8 cellular contexts compared by ENCODE assay signal in the genomic region with DNA sequence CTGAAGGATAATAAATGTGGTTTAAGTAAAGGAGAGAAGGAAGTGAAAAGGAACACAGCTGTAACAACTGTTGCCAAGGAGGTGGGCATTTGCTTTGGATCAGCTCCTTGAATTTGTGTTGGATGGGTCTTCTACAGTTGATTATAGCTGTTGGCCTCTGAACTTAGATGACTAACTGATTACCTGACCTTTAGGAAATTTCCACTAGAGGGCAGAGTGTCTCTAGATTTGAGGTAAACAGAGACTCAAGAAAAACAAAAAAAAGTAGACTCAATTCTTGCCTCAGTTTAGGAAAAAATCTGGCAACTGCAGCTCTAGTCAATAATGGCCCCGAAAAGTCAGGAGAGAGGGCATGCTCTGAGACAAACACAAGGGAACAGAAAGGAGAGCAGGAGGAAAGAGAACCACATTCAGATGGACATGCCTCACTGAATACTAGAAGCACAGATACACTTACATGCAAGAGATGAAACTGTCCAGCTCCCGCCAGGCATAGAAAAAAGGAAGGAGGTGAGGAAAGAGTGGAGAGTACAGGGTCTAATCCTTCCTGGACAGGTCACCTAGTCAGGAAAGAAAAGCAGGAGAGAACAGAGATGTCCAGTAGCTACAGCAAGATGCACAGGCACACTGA. TPM values are rescaled to one million over a fixed set of nuclear protein-coding genes. Genes with fewer than 3 reads are reported as not detected.
A peak's percentile ranks its signal among the peaks of the same experiment; 100 is the strongest.
DNase-seq lines count a peak whose midpoint lies in the region; ATAC-seq and TF ChIP-seq lines count a peak whose summit lies in the region.

No MANE protein-coding gene starts in this region.

- intact Hi-C loops in colonic mucosa (cut with DNase I): loop anchor here (5.0 kb wide), 2 partner anchors 45 to 185 kb away; no protein-coding TSS in a partner anchor

- H3K27ac Mint-ChIP-seq in activated T-cell treated with anti-CD3 and anti-CD28 coated beads, Interleukin-2, amount 50 U/mL, for 24 hours: peak overlapping the region; percentile 60

- no peak overlapping the region for H3K27ac ChIP-seq in colonic mucosa
- H3K27ac ChIP-seq in osteoblast (ENCODE audit: low read depth, low read length): no peak overlapping the region

- no peaks in the 10 kb centered on the region for H3K4me1 ChIP-seq in NT2/D1 (ENCODE audit: insufficient read depth, insufficient read length)
- H3K4me1 ChIP-seq in colonic mucosa: no peaks in the 10 kb centered on the region
- H3K4me1 ChIP-seq in osteoblast (ENCODE audit: insufficient read depth, low read length): peaks cover 8% of the 10 kb centered on the region

- TF ChIP-seq CTCF in colonic mucosa (IDR thresholded peaks at IDR 0.05) (peak; percentile 59), osteoblast (IDR thresholded peaks at IDR 0.05; ENCODE audit: extremely low read depth, low read depth, low read length) (peak; percentile 60)

- H3K4me1 Mint-ChIP-seq in activated T-cell treated with anti-CD3 and anti-CD28 coated beads, Interleukin-2, amount 50 U/mL, for 24 hours (ENCODE audit: low read depth): peaks cover 15% of the 10 kb centered on the region

- peaks cover 89% of the 10 kb centered on the region for H3K36me3 Mint-ChIP-seq in activated T-cell treated with anti-CD3 and anti-CD28 coated beads, Interleukin-2, amount 50 U/mL, for 24 hours (ENCODE audit: low read depth)

- no peaks in the 10 kb centered on the region for H3K27me3 Mint-ChIP-seq in activated T-cell treated with anti-CD3 and anti-CD28 coated beads, Interleukin-2, amount 50 U/mL, for 24 hours

- H4K20me1 ChIP-seq in osteoblast (ENCODE audit: insufficient read depth, low read length): no peaks in the 10 kb centered on the region

- no peaks in the 10 kb centered on the region for H3K9me3 ChIP-seq in NT2/D1 (ENCODE audit: insufficient read depth, low read length)
- H3K9me3 ChIP-seq in colonic mucosa: no peaks in the 10 kb centered on the region
- H3K9me3 ChIP-seq in osteoblast (ENCODE audit: low read depth, low read length): no peaks in the 10 kb centered on the region

- H3K79me2 ChIP-seq in osteoblast (ENCODE audit: insufficient read depth, low read length): peaks cover 7% of the 10 kb centered on the region

- H3K4me2 ChIP-seq in osteoblast (ENCODE audit: insufficient read depth, low read length): no peak overlapping the region

- H3K27me3 ChIP-seq in NT2/D1 (ENCODE audit: insufficient read depth, insufficient read length): no peaks in the 10 kb centered on the region
- no peaks in the 10 kb centered on the region for H3K27me3 ChIP-seq in colonic mucosa
- no peaks in the 10 kb centered on the region for H3K27me3 ChIP-seq in osteoblast (ENCODE audit: insufficient read depth, low read length)

- H3K9ac ChIP-seq in NT2/D1 (ENCODE audit: insufficient read length, low read depth): no peak overlapping the region
- H3K9ac ChIP-seq in colonic mucosa (ENCODE audit: low read depth in 2 of 2, low read length in 2 of 2): no peak overlapping the region

- H3K36me3 ChIP-seq in NT2/D1 (ENCODE audit: insufficient read depth, insufficient read length, low read length) (peaks cover 89% of the 10 kb centered on the region), colonic mucosa (peaks cover 3% of the 10 kb centered on the region), osteoblast (ENCODE audit: insufficient read depth, low read length) (peaks cover 62% of the 10 kb centered on the region)

- no peak overlapping the region for H3K4me3 Mint-ChIP-seq in activated T-cell treated with anti-CD3 and anti-CD28 coated beads, Interleukin-2, amount 50 U/mL, for 24 hours

- ATAC-seq in HG02870 (IDR thresholded peaks at IDR 0.05; ENCODE audit: unreplicated experiment): no peak
- no peak for ATAC-seq in GM21619 (IDR thresholded peaks at IDR 0.05; ENCODE audit: unreplicated experiment)

- H3K4me3 ChIP-seq in NT2/D1 (ENCODE audit: insufficient read length, low read depth) (no peak overlapping the region), colonic mucosa (no peak overlapping the region), osteoblast (ENCODE audit: insufficient read depth, low read length) (no peak overlapping the region)

- no peak overlapping the region for H2AFZ ChIP-seq in osteoblast (ENCODE audit: low read length)

- no peaks in the 10 kb centered on the region for H3K9me3 Mint-ChIP-seq in activated T-cell treated with anti-CD3 and anti-CD28 coated beads, Interleukin-2, amount 50 U/mL, for 24 hours

- DNase-seq in activated T-cell treated with anti-CD3 and anti-CD28 coated beads, Interleukin-2, amount 50 U/mL, for 24 hours: no peak
- DNase-seq in activated T-cell treated with anti-CD3 and anti-CD28 coated beads, Interleukin-2, amount 50 U/mL, for 1 hour: no peak
- DNase-seq in NT2/D1 (ENCODE audit: low read depth, low spot score) (peak; percentile 52), colonic mucosa (no peak), osteoblast (ENCODE audit: insufficient read length, low spot score, missing footprints) (no peak), activated gamma-delta T cell treated with Interleukin-2 at 50 U/mL for 16 hours (no peak)

RNA-seq across cellular contexts. Expression of a gene that starts 20.6 kb away (rescaled TPM):
- total RNA-seq in colonic mucosa (10 to 100 TPM; 74.4 to 86.8 TPM), osteoblast (29.0 and 29.8 TPM in 2 replicates)

RNA-seq across cellular contexts. Expression of a gene that starts 28.8 kb away (rescaled TPM):
- total RNA-seq in colonic mucosa (1 to 10 TPM; 2.1 to 3.4 TPM), osteoblast (under 0.01 TPM in 1 of 2 replicates, not detected in the other)

RNA-seq across cellular contexts. Expression of a gene that starts 34.5 kb away (rescaled TPM):
- total RNA-seq in colonic mucosa: 10 to 100 TPM; 17.6 to 19.4 TPM
- total RNA-seq in osteoblast: 30.9 and 33.7 TPM in 2 replicates

RNA-seq across cellular contexts. Expression of a gene that starts 47.5 kb away (rescaled TPM):
- total RNA-seq in colonic mucosa (10 to 100 TPM; 30.6 to 43.9 TPM), osteoblast (50.3 and 53.0 TPM in 2 replicates)
